In genomic region chr12:102642199-102642598, GRCh38 we compare ENCODE assay signal across 23 cellular contexts.
DNase-seq lines count a peak whose midpoint lies in the region; ATAC-seq and TF ChIP-seq lines count a peak whose summit lies in the region.
"Had no signal": no experiment of that assay in that cellular context is flagged by ENCODE, and none has a peak within 500 bp of the region (broad histone marks: within the 10 kb centered on the region; RNA-seq: fewer than 3 reads in every experiment).

No MANE protein-coding gene starts in this region.

- H3K27ac ChIP-seq in suprapubic skin: no peak overlapping the region
- H3K27ac ChIP-seq: colonic mucosa, right atrium auricular region had no signal

- no peaks in the 10 kb centered on the region for H3K9me3 ChIP-seq in suprapubic skin
- H3K9me3 ChIP-seq: colonic mucosa had no signal

- H3K36me3 ChIP-seq in suprapubic skin: no peaks in the 10 kb centered on the region
- H3K36me3 ChIP-seq: colonic mucosa, right atrium auricular region had no signal

- no peaks in the 10 kb centered on the region for H3K27me3 ChIP-seq in suprapubic skin
- H3K27me3 ChIP-seq: colonic mucosa, right atrium auricular region had no signal

- H3K9me3 Mint-ChIP-seq in WTC11: peaks cover 36% of the 10 kb centered on the region
- peaks cover 2% of the 10 kb centered on the region for H3K9me3 Mint-ChIP-seq in glutamatergic neuron (ENCODE audit: unreplicated experiment)

- H3K27ac Mint-ChIP-seq in WTC11 (0 out of 2 replicates have a peak overlapping the region, but pooled peaks have one; percentile 2), glutamatergic neuron (ENCODE audit: unreplicated experiment) (peak overlapping the region; percentile 4)
- H3K27ac Mint-ChIP-seq: activated CD4-positive, alpha-beta T cell treated with anti-CD3 and anti-CD28 coated beads for 36 hours; activated naive CD4-positive, alpha-beta T cell treated with anti-CD3 and anti-CD28 coated beads, Interleukin-2, amount 10 ng/mL, durations not matched to agents 7 days and 5 days; activated T-cell treated with anti-CD3 and anti-CD28 coated beads, Interleukin-2, amount 50 U/mL, for 72 hours; CD4-positive, CD25-positive, alpha-beta regulatory T cell; natural killer cell had no signal

- H3K36me3 Mint-ChIP-seq in WTC11 (peaks cover 7% of the 10 kb centered on the region), glutamatergic neuron (ENCODE audit: unreplicated experiment) (peaks cover 14% of the 10 kb centered on the region)
- H3K36me3 Mint-ChIP-seq: activated naive CD4-positive, alpha-beta T cell treated with anti-CD3 and anti-CD28 coated beads, Interleukin-2, amount 10 ng/mL, durations not matched to agents 7 days and 5 days; CD4-positive, CD25-positive, alpha-beta regulatory T cell; natural killer cell had no signal

- H3K27me3 Mint-ChIP-seq in WTC11 (ENCODE audit: low read depth): no peaks in the 10 kb centered on the region; the same call in 1 of the 2 replicates
- H3K27me3 Mint-ChIP-seq in glutamatergic neuron (ENCODE audit: unreplicated experiment): no peaks in the 10 kb centered on the region
- H3K27me3 Mint-ChIP-seq: activated naive CD4-positive, alpha-beta T cell treated with anti-CD3 and anti-CD28 coated beads, Interleukin-2, amount 10 ng/mL, durations not matched to agents 7 days and 5 days; CD4-positive, CD25-positive, alpha-beta regulatory T cell had no signal

- H3K4me3 ChIP-seq in suprapubic skin: no peak overlapping the region
- H3K4me3 ChIP-seq: colonic mucosa, right atrium auricular region had no signal

- no peak for TF ChIP-seq EP300 in suprapubic skin (IDR thresholded peaks at IDR 0.05)

- TF ChIP-seq CTCF in WTC11 (IDR thresholded peaks at IDR 0.05) (no peak), glutamatergic neuron (IDR thresholded peaks at IDR 0.05; ENCODE audit: partially characterized antibody, unreplicated experiment) (no peak), suprapubic skin (IDR thresholded peaks at IDR 0.05) (no peak)

- H3K4me3 Mint-ChIP-seq in WTC11: no peak overlapping the region
- no peak overlapping the region for H3K4me3 Mint-ChIP-seq in glutamatergic neuron (ENCODE audit: unreplicated experiment)
- H3K4me3 Mint-ChIP-seq: activated CD4-positive, alpha-beta T cell treated with anti-CD3 and anti-CD28 coated beads for 36 hours; activated naive CD4-positive, alpha-beta T cell treated with anti-CD3 and anti-CD28 coated beads, Interleukin-2, amount 10 ng/mL, durations not matched to agents 7 days and 5 days; activated T-cell treated with anti-CD3 and anti-CD28 coated beads, Interleukin-2, amount 50 U/mL, for 72 hours; CD4-positive, CD25-positive, alpha-beta regulatory T cell; natural killer cell had no signal

- peaks cover 5% of the 10 kb centered on the region for H3K4me1 Mint-ChIP-seq in WTC11
- peaks cover 9% of the 10 kb centered on the region for H3K4me1 Mint-ChIP-seq in glutamatergic neuron (ENCODE audit: low read depth, unreplicated experiment)
- H3K4me1 Mint-ChIP-seq: activated CD4-positive, alpha-beta T cell treated with anti-CD3 and anti-CD28 coated beads for 36 hours; activated naive CD4-positive, alpha-beta T cell treated with anti-CD3 and anti-CD28 coated beads, Interleukin-2, amount 10 ng/mL, durations not matched to agents 7 days and 5 days; CD4-positive, CD25-positive, alpha-beta regulatory T cell; natural killer cell had no signal

- ATAC-seq in WTC11 (no peak), HG03521 (IDR thresholded peaks at IDR 0.05; ENCODE audit: unreplicated experiment) (no peak)
- ATAC-seq: activated CD4-positive, alpha-beta T cell treated with anti-CD3 and anti-CD28 coated beads for 36 hours; activated T-cell treated with anti-CD3 and anti-CD28 coated beads, Interleukin-2, amount 50 U/mL, for 72 hours; natural killer cell had no signal

- 67% methylated on average over 2 of the region's 2 CpGs for WGBS in suprapubic skin

- TF ChIP-seq POLR2A in suprapubic skin (IDR thresholded peaks at IDR 0.05): no peak

- no peaks in the 10 kb centered on the region for H3K4me1 ChIP-seq in suprapubic skin
- H3K4me1 ChIP-seq: colonic mucosa, right atrium auricular region had no signal

- CTCF ChIA-PET in WTC11 (lab: Charles Lee): interaction anchor here (0.7 kb wide), 1 partner anchor 547 kb away, joined by 3 read pairs; no protein-coding TSS in a partner anchor

- DNase-seq in EH (ENCODE audit: low read depth) (peak; percentile 70), LHCN-M2 (ENCODE audit: low read depth) (peak; percentile 37), WTC11 (ENCODE audit: low spot score) (no peak), glutamatergic neuron (no peak), suprapubic skin (ENCODE audit: low spot score in 2 of 2) (no peak), GM19240 (ENCODE audit: insufficient read length, low spot score) (no peak), NCI-H2107 treated with DMSO at 0.1 percent for 48 hours (lab: John Stamatoyannopoulos, UW; ENCODE audit: unreplicated experiment) (no peak)
- DNase-seq: activated CD4-positive, alpha-beta T cell treated with anti-CD3 and anti-CD28 coated beads for 36 hours; activated naive CD4-positive, alpha-beta T cell treated with anti-CD3 and anti-CD28 coated beads, Interleukin-2, amount 10 ng/mL, durations not matched to agents 7 days and 5 days; activated T-cell treated with anti-CD3 and anti-CD28 coated beads, Interleukin-2, amount 50 U/mL, for 72 hours; CD4-positive, CD25-positive, alpha-beta regulatory T cell; colonic mucosa; GDM1; GOT3; hypothalamus; KBM-7; natural killer cell; NCI-H1105 treated with DMSO at 0.1 percent for 48 hours; NCI-H2081 treated with DMSO at 0.1 percent for 48 hours; NCI-H510A treated with DMSO at 0.1 percent for 48 hours; Right ventricle myocardium superior had no signal

- POLR2A ChIA-PET in WTC11 (lab: Charles Lee): no interaction called here

TF ChIP-seq in WTC11, 78 proteins besides CTCF, POLR2A, EP300 and RAD21:
- TF ChIP-seq MLX (CRISPR knock-in tag; IDR thresholded peaks at IDR 0.05) (no peak), ZNF219 (CRISPR knock-in tag; IDR thresholded peaks at IDR 0.05; ENCODE audit: borderline replicate concordance) (no peak), ZNF232 (CRISPR knock-in tag; IDR thresholded peaks at IDR 0.05) (no peak), EMX1 (CRISPR knock-in tag; IDR thresholded peaks at IDR 0.05) (no peak), FOXJ3 (CRISPR knock-in tag; IDR thresholded peaks at IDR 0.05; ENCODE audit: borderline replicate concordance) (no peak), MXD4 (CRISPR knock-in tag; IDR thresholded peaks at IDR 0.05; ENCODE audit: borderline replicate concordance) (no peak), PREB (CRISPR knock-in tag; IDR thresholded peaks at IDR 0.05; ENCODE audit: borderline replicate concordance) (no peak), CREM (CRISPR knock-in tag; IDR thresholded peaks at IDR 0.05) (no peak), STAT6 (CRISPR knock-in tag; conservative IDR thresholded peaks at IDR 0.05; ENCODE audit: low read depth) (no peak), SP1 (CRISPR knock-in tag; conservative IDR thresholded peaks at IDR 0.05) (no peak)

Comparison
In these comparisons a context has a peak if more than half of its experiments do, and no peak if none do; other contexts are left out.
1. DNase-seq: peak in EH (single experiment) and LHCN-M2 (single experiment); none in WTC11 (single experiment), glutamatergic neuron (single experiment), suprapubic skin (0 of 2), GM19240 (single experiment) and NCI-H2107 treated with DMSO at 0.1 percent for 48 hours (single experiment).